Comparison of ENCODE assay signal across 12 cellular contexts in genomic region chr14:35337557-35338255, GRCh38. TPM values are rescaled to one million over a fixed set of nuclear protein-coding genes. Genes with fewer than 3 reads are reported as not detected.
DNase-seq lines count a peak whose midpoint lies in the region; ATAC-seq and TF ChIP-seq lines count a peak whose summit lies in the region.
"Had no signal": no experiment of that assay in that cellular context is flagged by ENCODE, and none has a peak within 500 bp of the region (broad histone marks: within the 10 kb centered on the region; RNA-seq: fewer than 3 reads in every experiment).

No MANE protein-coding gene starts in this region.

- peak overlapping the region; percentile 91 for H2BK5ac ChIP-seq in trophoblast cell (ENCODE audit: low read depth, low read length, poor library complexity)

- H3K4ac ChIP-seq in trophoblast cell (ENCODE audit: low read depth, low read length) = peak overlapping the region; percentile 16

- CTCF ChIA-PET in activated CD8-positive, alpha-beta memory T cell treated with anti-CD3 and anti-CD28 coated beads, Interleukin-2, amount 10 ng/mL, durations not matched to agents 7 days and 5 days (lab: Charles Lee) = no interaction called here

- H3K36me3 ChIP-seq in ACC112 (ENCODE audit: insufficient read depth, low read length) (no peaks in the 10 kb centered on the region), trophoblast cell (ENCODE audit: control insufficient read depth in 1 of 2, insufficient read depth in 2 of 2, low read length in 2 of 2) (no peaks in the 10 kb centered on the region)

- peak overlapping the region; percentile 98 for H2AK5ac ChIP-seq in trophoblast cell (ENCODE audit: low read length)

- no peak overlapping the region for H2AFZ ChIP-seq in ACC112 (ENCODE audit: low read length, unreplicated experiment)
- peak overlapping the region; percentile 32 for H2AFZ ChIP-seq in trophoblast cell (ENCODE audit: insufficient read depth, low read length, poor library complexity)

- H3K4me1 Mint-ChIP-seq in activated CD8-positive, alpha-beta memory T cell treated with anti-CD3 and anti-CD28 coated beads, Interleukin-2, amount 10 ng/mL, durations not matched to agents 7 days and 5 days = peaks cover 41% of the 10 kb centered on the region

- H4K91ac ChIP-seq in trophoblast cell (ENCODE audit: low read depth, low read length) = peak overlapping the region; percentile 97

- peak overlapping the region; percentile 54 for H3K18ac ChIP-seq in trophoblast cell (ENCODE audit: low read length)

- no peak overlapping the region for H3K23ac ChIP-seq in trophoblast cell (ENCODE audit: low read length)

- no peak for DNase-seq in activated CD8-positive, alpha-beta memory T cell treated with anti-CD3 and anti-CD28 coated beads, Interleukin-2, amount 10 ng/mL, durations not matched to agents 7 days and 5 days
- peak; percentile 61 for DNase-seq in iPS-NIHi7 (ENCODE audit: extremely low spot score)
- peak; percentile 96 to 98 for DNase-seq in trophoblast cell
- no peak for DNase-seq in SIG-M5 (lab: John Stamatoyannopoulos, UW)
- DNase-seq in OCI-M1 (lab: John Stamatoyannopoulos, UW) = no peak
- no peak for DNase-seq in NCI-H345 treated with DMSO at 0.1 percent for 48 hours (lab: John Stamatoyannopoulos, UW; ENCODE audit: unreplicated experiment)
- DNase-seq: activated naive CD4-positive, alpha-beta T cell treated with anti-CD3 and anti-CD28 coated beads for 36 hours; NCI-H1436; stimulated activated CD4-positive, alpha-beta T cell treated with anti-CD3 and anti-CD28 coated beads, Interleukin-2, amount 100 ng/mL, for 48 hours had no signal

- H3K27me3 ChIP-seq in ACC112 (ENCODE audit: insufficient read depth, low read length) (no peaks in the 10 kb centered on the region), trophoblast cell (ENCODE audit: insufficient read depth, low read length) (no peaks in the 10 kb centered on the region)

- ATAC-seq in activated CD8-positive, alpha-beta memory T cell treated with anti-CD3 and anti-CD28 coated beads, Interleukin-2, amount 10 ng/mL, durations not matched to agents 7 days and 5 days = no peak
- ATAC-seq in GM18505 (IDR thresholded peaks at IDR 0.05; ENCODE audit: unreplicated experiment) = no peak

- H4K12ac ChIP-seq in trophoblast cell (ENCODE audit: low read depth, low read length) = peak overlapping the region; percentile 49

- H3K27ac Mint-ChIP-seq in activated CD8-positive, alpha-beta memory T cell treated with anti-CD3 and anti-CD28 coated beads, Interleukin-2, amount 10 ng/mL, durations not matched to agents 7 days and 5 days = peak overlapping the region; percentile 14
- H3K27ac Mint-ChIP-seq: activated naive CD4-positive, alpha-beta T cell treated with anti-CD3 and anti-CD28 coated beads for 36 hours; memory B cell had no signal

- H3K14ac ChIP-seq in trophoblast cell (ENCODE audit: low read length) = peak overlapping the region; percentile 78

- H3K79me1 ChIP-seq in trophoblast cell (ENCODE audit: low read length) = peaks cover 39% of the 10 kb centered on the region

- H3K4me1 ChIP-seq in ACC112 (ENCODE audit: control insufficient read depth, insufficient read depth, low read length, unreplicated experiment) (peaks cover 67% of the 10 kb centered on the region), trophoblast cell (ENCODE audit: control insufficient read depth in 1 of 2, insufficient read depth in 2 of 2, low read length in 2 of 2) (peaks cover 46 to 52% of the 10 kb centered on the region in 2 experiments)

- H3K36me3 Mint-ChIP-seq in activated CD8-positive, alpha-beta memory T cell treated with anti-CD3 and anti-CD28 coated beads, Interleukin-2, amount 10 ng/mL, durations not matched to agents 7 days and 5 days = no peaks in the 10 kb centered on the region
- H3K36me3 Mint-ChIP-seq: memory B cell had no signal

- H3K9ac ChIP-seq in trophoblast cell (ENCODE audit: low read length) = peak overlapping the region; percentile 6

- H3K9me3 Mint-ChIP-seq in activated CD8-positive, alpha-beta memory T cell treated with anti-CD3 and anti-CD28 coated beads, Interleukin-2, amount 10 ng/mL, durations not matched to agents 7 days and 5 days (ENCODE audit: low read depth) = no peaks in the 10 kb centered on the region
- H3K9me3 Mint-ChIP-seq: activated naive CD4-positive, alpha-beta T cell treated with anti-CD3 and anti-CD28 coated beads for 36 hours; memory B cell had no signal

- WGBS in trophoblast cell (ENCODE audit: extremely low coverage, insufficient coverage, insufficient read length) = no CpG with 5 or more reads among the region's 6 CpGs

- H3K79me2 ChIP-seq in ACC112 (ENCODE audit: control insufficient read depth, insufficient read depth, low read length, unreplicated experiment) = no peaks in the 10 kb centered on the region
- peaks cover 9% of the 10 kb centered on the region for H3K79me2 ChIP-seq in trophoblast cell (ENCODE audit: control insufficient read depth, insufficient read depth, low read length, poor library complexity)

- no peak overlapping the region for H3K4me2 ChIP-seq in trophoblast cell (ENCODE audit: low read length)

- H3K27ac ChIP-seq in ACC112 (ENCODE audit: low read depth, low read length) = peak overlapping the region; percentile 80
- H3K27ac ChIP-seq in trophoblast cell (ENCODE audit: low read depth, low read length) = peak overlapping the region; percentile 96

- no peak for TF ChIP-seq POLR2A in GM18505 (IDR thresholded peaks at IDR 0.05; ENCODE audit: borderline replicate concordance, extremely low read depth, insufficient read depth, insufficient read length)

- H2BK120ac ChIP-seq in trophoblast cell (ENCODE audit: insufficient read depth, low read length, poor library complexity) = peak overlapping the region; percentile 85

- H4K8ac ChIP-seq in trophoblast cell (ENCODE audit: low read depth, low read length) = peak overlapping the region; percentile 70

- H2BK12ac ChIP-seq in trophoblast cell (ENCODE audit: low read length) = peak overlapping the region; percentile 96

- no peaks in the 10 kb centered on the region for H3K27me3 Mint-ChIP-seq in activated CD8-positive, alpha-beta memory T cell treated with anti-CD3 and anti-CD28 coated beads, Interleukin-2, amount 10 ng/mL, durations not matched to agents 7 days and 5 days
- H3K27me3 Mint-ChIP-seq: memory B cell had no signal

- H3K9me3 ChIP-seq in trophoblast cell (ENCODE audit: insufficient read depth, low read depth, low read length) = no peaks in the 10 kb centered on the region

- H3K4me3 ChIP-seq in ACC112 (ENCODE audit: low read depth, low read length) = no peak overlapping the region
- H3K4me3 ChIP-seq in trophoblast cell (ENCODE audit: low read depth, low read length) = no peak overlapping the region

- no peak overlapping the region for H3K4me3 Mint-ChIP-seq in activated CD8-positive, alpha-beta memory T cell treated with anti-CD3 and anti-CD28 coated beads, Interleukin-2, amount 10 ng/mL, durations not matched to agents 7 days and 5 days
- H3K4me3 Mint-ChIP-seq: activated naive CD4-positive, alpha-beta T cell treated with anti-CD3 and anti-CD28 coated beads for 36 hours; memory B cell had no signal

RNA-seq across cellular contexts. Expression of gene PSMA6, which starts 45.5 kb away (rescaled TPM):
- 100 to 1,000 TPM; 251 to 299 TPM for total RNA-seq in activated CD8-positive, alpha-beta memory T cell treated with anti-CD3 and anti-CD28 coated beads, Interleukin-2, amount 10 ng/mL, durations not matched to agents 7 days and 5 days
- 454 and 493 TPM in 2 replicates for polyA plus RNA-seq in trophoblast cell (2013)

Comparison
In these comparisons a context has a peak if more than half of its experiments do, and no peak if none do; other contexts are left out.
1. DNase-seq: peak in iPS-NIHi7 (single experiment) and trophoblast cell (2 of 2); none in activated CD8-positive, alpha-beta memory T cell treated with anti-CD3 and anti-CD28 coated beads, Interleukin-2, amount 10 ng/mL, durations not matched to agents 7 days and 5 days (single experiment), SIG-M5 (single experiment), OCI-M1 (single experiment) and NCI-H345 treated with DMSO at 0.1 percent for 48 hours (single experiment).